ENCODE assay signal across 2 cellular contexts in genomic region chr9:79341561-79341960, GRCh38.
TF ChIP-seq lines count a peak whose summit lies in the region.

No MANE protein-coding gene starts in this region.

TF ChIP-seq in SK-N-SH, 30 proteins besides CTCF, POLR2A, EP300 and RAD21 (continued from another document and continues in another):
- TF ChIP-seq PBX3 (IDR thresholded peaks at IDR 0.05) (peak; percentile 58), YY1 (IDR thresholded peaks at IDR 0.05; ENCODE audit: low read depth) (no peak), TCF12 (IDR thresholded peaks at IDR 0.05) (peak; percentile 52; the same call in 1 of the 2 replicates), USF2 (IDR thresholded peaks at IDR 0.05; ENCODE audit: borderline replicate concordance, low read depth, low read length) (no peak), IRF3 (IDR thresholded peaks at IDR 0.05; ENCODE audit: low read depth, low read length) (no peak), SIN3A (IDR thresholded peaks at IDR 0.05; ENCODE audit: borderline replicate concordance, low read depth, low read length) (no peak), POLR2AphosphoS5 (IDR thresholded peaks at IDR 0.05; ENCODE audit: low read depth, low read length) (no peak), CHD2 (IDR thresholded peaks at IDR 0.05; ENCODE audit: low read length, partially characterized antibody) (no peak), FOXJ3 (CRISPR knock-in tag; IDR thresholded peaks at IDR 0.05) (no peak), MEF2A (IDR thresholded peaks at IDR 0.05; ENCODE audit: borderline replicate concordance, low read depth) (no peak), NFIC (IDR thresholded peaks at IDR 0.05; ENCODE audit: borderline replicate concordance) (0 out of 2 replicates have a peak, but pooled peaks have one; percentile 11), TEAD4 (IDR thresholded peaks at IDR 0.05; ENCODE audit: borderline replicate concordance, insufficient read depth) (no peak), RCOR1 (IDR thresholded peaks at IDR 0.05; ENCODE audit: low read length) (no peak), USF1 (IDR thresholded peaks at IDR 0.05; ENCODE audit: borderline replicate concordance, low read depth) (no peak), REST (IDR thresholded peaks at IDR 0.05; ENCODE audit: low read depth, low read length) (no peak), FOXM1 (IDR thresholded peaks at IDR 0.05; ENCODE audit: low read depth) (no peak), ZBTB33 (IDR thresholded peaks at IDR 0.05; ENCODE audit: borderline replicate concordance, low read depth) (no peak), MAX (IDR thresholded peaks at IDR 0.05; ENCODE audit: low read depth) (no peak), GABPA (IDR thresholded peaks at IDR 0.05; ENCODE audit: low read depth) (no peak), GATA2 (CRISPR knock-in tag; IDR thresholded peaks at IDR 0.05) (no peak)

TF ChIP-seq in neural cell, 6 proteins besides CTCF, POLR2A, EP300 and RAD21 (continued from another document):
- TF ChIP-seq REST (IDR thresholded peaks at IDR 0.05; ENCODE audit: borderline replicate concordance) (no peak), SMC3 (conservative IDR thresholded peaks at IDR 0.05; ENCODE audit: poor library complexity) (no peak)
